10 cellular contexts compared by ENCODE assay signal in genomic region chr21:34846214-34846575, GRCh38.
DNase-seq lines count a peak whose midpoint lies in the region; ATAC-seq, FAIRE-seq and TF ChIP-seq lines count a peak whose summit lies in the region.
"Had no signal": no experiment of that assay in that cellular context is flagged by ENCODE, and none has a peak within 500 bp of the region (broad histone marks: within the 10 kb centered on the region; RNA-seq: fewer than 3 reads in every experiment).

No MANE protein-coding gene starts in this region.

- TF ChIP-seq CTCF in MCF 10A (IDR thresholded peaks at IDR 0.05; ENCODE audit: unreplicated experiment) (no peak), natural killer cell (IDR thresholded peaks at IDR 0.05) (no peak), kidney (IDR thresholded peaks at IDR 0.05; ENCODE audit: borderline replicate concordance, extremely low read depth, insufficient read depth) (no peak)

- ATAC-seq in natural killer cell: no peak

- no peaks in the 10 kb centered on the region for H3K9me3 Mint-ChIP-seq in activated naive CD4-positive, alpha-beta T cell treated with anti-CD3 and anti-CD28 coated beads, Interleukin-2, amount 50 U/mL, for 24 hours
- H3K9me3 Mint-ChIP-seq in MCF 10A (ENCODE audit: unreplicated experiment) (no peaks in the 10 kb centered on the region), natural killer cell (no peaks in the 10 kb centered on the region)
- H3K9me3 Mint-ChIP-seq: IgD-negative memory B cell had no signal

- H3K4me1 Mint-ChIP-seq in activated naive CD4-positive, alpha-beta T cell treated with anti-CD3 and anti-CD28 coated beads, Interleukin-2, amount 50 U/mL, for 24 hours: peaks cover 20% of the 10 kb centered on the region
- H3K4me1 Mint-ChIP-seq in MCF 10A (ENCODE audit: insufficient read depth, unreplicated experiment) (peaks cover 47% of the 10 kb centered on the region), natural killer cell (peaks cover 36 to 41% of the 10 kb centered on the region in 2 donors)

- no peak for DNase-seq in activated naive CD4-positive, alpha-beta T cell (lab: John Stamatoyannopoulos, UW)
- DNase-seq in MCF 10A (ENCODE audit: unreplicated experiment) (peak; percentile 57), natural killer cell (no peak), GDM1 (lab: John Stamatoyannopoulos, UW) (no peak), kidney (no peak)
- DNase-seq in stimulated activated CD4-positive, alpha-beta T cell treated with anti-CD3 and anti-CD28 coated beads, Interleukin-1b, Interleukin-23, amount 100 ng/mL, for 48 hours: no peak

- no TSS peak for BruUV-seq in MCF 10A (replicated peaks; lab: Mats Ljungman, UMichigan)

- H3K36me3 ChIP-seq in urinary bladder (ENCODE audit: insufficient read depth) (peaks cover 2% of the 10 kb centered on the region), kidney (ENCODE audit: control insufficient read depth in 1 of 2, insufficient read depth in 2 of 2, low read length in 2 of 2) (no peaks in the 10 kb centered on the region)

- H3K4me1 ChIP-seq in urinary bladder (ENCODE audit: insufficient read depth) (peaks cover 2% of the 10 kb centered on the region), kidney (ENCODE audit: control insufficient read depth in 1 of 2, insufficient read depth in 1 of 2, low read depth in 1 of 2, low read length in 2 of 2) (peaks cover 5 to 7% of the 10 kb centered on the region in 2 donors)

- peaks cover 9% of the 10 kb centered on the region for H3K36me3 Mint-ChIP-seq in activated naive CD4-positive, alpha-beta T cell treated with anti-CD3 and anti-CD28 coated beads, Interleukin-2, amount 50 U/mL, for 24 hours
- H3K36me3 Mint-ChIP-seq in MCF 10A (ENCODE audit: insufficient read depth, unreplicated experiment): peaks cover 33% of the 10 kb centered on the region
- H3K36me3 Mint-ChIP-seq in natural killer cell: peaks cover 3% of the 10 kb centered on the region

- no peaks in the 10 kb centered on the region for H3K27me3 Mint-ChIP-seq in activated naive CD4-positive, alpha-beta T cell treated with anti-CD3 and anti-CD28 coated beads, Interleukin-2, amount 50 U/mL, for 24 hours
- H3K27me3 Mint-ChIP-seq in MCF 10A (ENCODE audit: insufficient read depth, unreplicated experiment) (no peaks in the 10 kb centered on the region), natural killer cell (ENCODE audit: low read depth in 2 of 2) (no peaks in the 10 kb centered on the region)
- H3K27me3 Mint-ChIP-seq: IgD-negative memory B cell had no signal

- WGBS in urinary bladder: 64% methylated on average over 2 of the region's 2 CpGs

- peak overlapping the region; percentile 83 for H3K27ac ChIP-seq in urinary bladder (ENCODE audit: low read depth)
- no peak overlapping the region for H3K27ac ChIP-seq in kidney (ENCODE audit: low read depth in 2 of 2, low read length in 2 of 2)

- no peak overlapping the region for H3K9ac ChIP-seq in kidney (ENCODE audit: low read length in 2 of 2)

- CTCF ChIA-PET in MCF 10A (lab: Yijun Ruan, JAX): interaction anchor here (0.6 to 3.5 kb wide), 11 partner anchors 9 to 513 kb away, joined by 3 to 22 read pairs (median 3); no protein-coding TSS in a partner anchor

- H3K4me3 ChIP-seq in urinary bladder (ENCODE audit: low read depth, low read length): no peak overlapping the region
- H3K4me3 ChIP-seq in kidney (ENCODE audit: low read length in 2 of 2): no peak overlapping the region

- H3K4me3 Mint-ChIP-seq in activated naive CD4-positive, alpha-beta T cell treated with anti-CD3 and anti-CD28 coated beads, Interleukin-2, amount 50 U/mL, for 24 hours: no peak overlapping the region
- H3K4me3 Mint-ChIP-seq in MCF 10A (ENCODE audit: unreplicated experiment) (peak overlapping the region; percentile 60), natural killer cell (no peak overlapping the region)

- POLR2A ChIA-PET in MCF 10A (lab: Yijun Ruan, JAX): interaction anchor here (0.5 to 8.9 kb wide), 23 partner anchors 9 to 410 kb away, joined by 3 to 304 read pairs (median 8); no protein-coding TSS in a partner anchor

- no peaks in the 10 kb centered on the region for H3K9me3 ChIP-seq in kidney (ENCODE audit: control insufficient read depth in 1 of 2, low read length in 2 of 2)

- FAIRE-seq in kidney (lab: Jason Lieb, UNC): no peak
- FAIRE-seq: colon had no signal

- intact Hi-C loops in MCF 10A (cut with micrococcal nuclease) (loop anchor here (1.0 to 2.0 kb wide), 3 partner anchors 33 to 101 kb away; no protein-coding TSS in a partner anchor), natural killer cell (cut with micrococcal nuclease) (no loop called here), kidney (cut with DNase I) (no loop called here)

- peak overlapping the region; percentile 88 for H3K27ac Mint-ChIP-seq in activated naive CD4-positive, alpha-beta T cell treated with anti-CD3 and anti-CD28 coated beads, Interleukin-2, amount 50 U/mL, for 24 hours
- peak overlapping the region; percentile 92 for H3K27ac Mint-ChIP-seq in MCF 10A (ENCODE audit: low read depth, unreplicated experiment)
- peak overlapping the region; percentile 15 to 57 for H3K27ac Mint-ChIP-seq in natural killer cell

Comparison
In these comparisons a context has a peak if more than half of its experiments do, and no peak if none do; other contexts are left out.
1. H3K27ac Mint-ChIP-seq: peak in every context shown above with its lines; median percentile 92 in MCF 10A; 88 in activated naive CD4-positive, alpha-beta T cell treated with anti-CD3 and anti-CD28 coated beads, Interleukin-2, amount 50 U/mL, for 24 hours; 36 in natural killer cell.